In the genomic region with DNA sequence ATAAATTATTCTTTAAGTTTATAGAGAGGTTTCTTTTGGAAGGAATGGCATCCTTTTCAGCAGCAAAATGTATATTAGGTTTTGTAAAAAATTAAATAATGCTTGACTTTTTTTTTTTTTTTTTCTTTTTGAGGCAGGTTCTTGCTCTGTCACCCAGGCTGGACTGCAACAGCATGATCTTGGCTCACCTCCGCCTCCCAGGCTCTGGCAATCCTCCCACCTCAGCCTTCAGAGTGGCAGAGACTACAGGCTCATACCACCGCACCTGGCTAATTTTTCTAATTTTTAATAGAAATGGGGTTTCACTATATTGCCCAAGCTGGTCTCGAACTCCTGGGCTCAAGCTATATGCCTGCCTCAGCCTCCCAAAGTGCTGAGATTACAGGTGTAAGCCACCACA, we compare ENCODE assay signal across 35 cellular contexts.
DNase-seq lines count a peak whose midpoint lies in the region; ATAC-seq and TF ChIP-seq lines count a peak whose summit lies in the region.
"Had no signal": no experiment of that assay in that cellular context is flagged by ENCODE, and none has a peak within 500 bp of the region (broad histone marks: within the 10 kb centered on the region; RNA-seq: fewer than 3 reads in every experiment).

No MANE protein-coding gene starts in this region.

- DNase-seq in chondrocyte (ENCODE audit: low spot score) (no peak), mesendoderm (no peak), gastrocnemius medialis (peak in 1 of 2 donors; percentile 41), smooth muscle cell (lab: John Stamatoyannopoulos, UW; ENCODE audit: unreplicated experiment) (no peak), NCI-H2081 (lab: John Stamatoyannopoulos, UW) (no peak), RPMI8226 (no peak), D341Med (ENCODE audit: low spot score) (no peak)
- DNase-seq: 8988T; ACHN; AML-193; BE2C; C1 segment of cervical spinal cord; Caco-2; Calu3; CD4-positive, alpha-beta memory T cell; CD4-positive, alpha-beta T cell; CD4-positive, CD25-positive, alpha-beta regulatory T cell; CD8-positive, alpha-beta memory T cell; CD8-positive, alpha-beta T cell; COR-L47; DMS 273 treated with DMSO at 0.1 percent for 48 hours; DMS153; DMS53; DMS79; DMS79 treated with DMSO at 0.1 percent for 48 hours; DND-41; EL had no signal

- in situ Hi-C loops in gastrocnemius medialis (cut with MboI; ENCODE audit: low sequenced_read_pairs in 4 of 4) = loop anchor here in 1 of 4 donors (10.0 kb wide), 1 partner anchor 84 kb away; a partner anchor contains a TSS

- no peak overlapping the region for H3K4me3 Mint-ChIP-seq in chondrocyte (ENCODE audit: unreplicated experiment)
- H3K4me3 Mint-ChIP-seq: B cell; CD4-positive, alpha-beta memory T cell; CD4-positive, alpha-beta T cell; CD4-positive, CD25-positive, alpha-beta regulatory T cell; CD8-positive, alpha-beta memory T cell; CD8-positive, alpha-beta T cell had no signal

- TF ChIP-seq CTCF in chondrocyte (IDR thresholded peaks at IDR 0.05) (no peak), gastrocnemius medialis (IDR thresholded peaks at IDR 0.05 in 4 of 5, conservative IDR thresholded peaks at IDR 0.05 in 1 of 5) (no peak), smooth muscle cell (IDR thresholded peaks at IDR 0.05; ENCODE audit: borderline replicate concordance, insufficient read depth, poor library complexity, severe bottlenecking) (no peak)

- H3K4ac ChIP-seq in mesendoderm (ENCODE audit: low read depth, low read length) = no peak overlapping the region

- H3K9ac ChIP-seq in mesendoderm (ENCODE audit: low read length) = no peak overlapping the region
- H3K9ac ChIP-seq in smooth muscle cell (ENCODE audit: low read depth) = no peak overlapping the region
- H3K9ac ChIP-seq: BLaER1; BLaER1 treated with 17β-estradiol and CSF1 and Interleukin-3, amounts not matched to agents 10 nM and 100 nM had no signal

- no peak overlapping the region for H2AFZ ChIP-seq in smooth muscle cell (ENCODE audit: low read depth)

- H2BK120ac ChIP-seq in mesendoderm (ENCODE audit: low read depth, low read length) = peak overlapping the region; percentile 36

- H3K4me1 Mint-ChIP-seq in chondrocyte (ENCODE audit: low read depth) = peaks cover 26% of the 10 kb centered on the region
- H3K4me1 Mint-ChIP-seq: B cell; CD4-positive, alpha-beta memory T cell; CD4-positive, CD25-positive, alpha-beta regulatory T cell; CD8-positive, alpha-beta memory T cell had no signal

- peaks cover 36% of the 10 kb centered on the region for H3K36me3 Mint-ChIP-seq in chondrocyte (ENCODE audit: low read depth)
- H3K36me3 Mint-ChIP-seq: CD14-positive monocyte; CD4-positive, alpha-beta memory T cell; CD4-positive, CD25-positive, alpha-beta regulatory T cell; CD8-positive, alpha-beta memory T cell; CD8-positive, alpha-beta T cell had no signal

- no peak for TF ChIP-seq POLR2A in gastrocnemius medialis (IDR thresholded peaks at IDR 0.05)

- H3K27ac ChIP-seq in mesendoderm (ENCODE audit: low read depth, low read length) (no peak overlapping the region), gastrocnemius medialis (peak overlapping the region; percentile 34 to 68 (median 54)), smooth muscle cell (ENCODE audit: low read depth) (peak overlapping the region; percentile 39)
- H3K27ac ChIP-seq: 22Rv1, A549, BLaER1, C4-2B had no signal

- H2BK15ac ChIP-seq in mesendoderm (replicated peaks; ENCODE audit: low read depth) = no peak overlapping the region

- H3K27me3 ChIP-seq in mesendoderm (ENCODE audit: insufficient read depth, low read length, poor library complexity) (no peaks in the 10 kb centered on the region), gastrocnemius medialis (no peaks in the 10 kb centered on the region), smooth muscle cell (ENCODE audit: low read depth) (no peaks in the 10 kb centered on the region)
- H3K27me3 ChIP-seq: BE2C; BLaER1; BLaER1 treated with 17β-estradiol and CSF1 and Interleukin-3, amounts not matched to agents 10 nM and 100 nM had no signal

- H3K4me2 ChIP-seq in mesendoderm (ENCODE audit: low read length) (no peak overlapping the region), smooth muscle cell (no peak overlapping the region)
- H3K4me2 ChIP-seq: A549, BLaER1 had no signal

- H3K9me3 ChIP-seq in gastrocnemius medialis (no peaks in the 10 kb centered on the region), smooth muscle cell (replicated peaks; ENCODE audit: low read depth) (no peaks in the 10 kb centered on the region)
- H3K9me3 ChIP-seq: A549, BE2C, BLaER1, Caco-2 had no signal

- no peak overlapping the region for H2BK5ac ChIP-seq in mesendoderm (ENCODE audit: low read length)

- peak in 1 of 2 donors; percentile 38 for ATAC-seq in gastrocnemius medialis
- ATAC-seq in HG03045 (IDR thresholded peaks at IDR 0.05; ENCODE audit: unreplicated experiment) = no peak
- ATAC-seq: A549; CD8-positive, alpha-beta T cell had no signal

- no peaks in the 10 kb centered on the region for H3K36me3 ChIP-seq in mesendoderm (ENCODE audit: control insufficient read depth, insufficient read depth, low read length)
- H3K36me3 ChIP-seq in gastrocnemius medialis = peaks cover 0 to 27% of the 10 kb centered on the region in 2 donors
- peaks cover 17% of the 10 kb centered on the region for H3K36me3 ChIP-seq in smooth muscle cell (ENCODE audit: low read depth)
- H3K36me3 ChIP-seq: BE2C; BLaER1; BLaER1 treated with 17β-estradiol and CSF1 and Interleukin-3, amounts not matched to agents 10 nM and 100 nM had no signal

- H3K4me3 ChIP-seq in mesendoderm (ENCODE audit: low read length) (no peak overlapping the region), gastrocnemius medialis (no peak overlapping the region), smooth muscle cell (no peak overlapping the region)
- H3K4me3 ChIP-seq: A549; BLaER1; BLaER1 treated with 17β-estradiol and CSF1 and Interleukin-3, amounts not matched to agents 10 nM and 100 nM had no signal

- H3K27ac Mint-ChIP-seq in chondrocyte (ENCODE audit: unreplicated experiment) = peak overlapping the region; percentile 22
- H3K27ac Mint-ChIP-seq: B cell; CD4-positive, alpha-beta memory T cell; CD4-positive, alpha-beta T cell; CD4-positive, CD25-positive, alpha-beta regulatory T cell; CD8-positive, alpha-beta memory T cell; CD8-positive, alpha-beta T cell had no signal

- H3K23ac ChIP-seq in mesendoderm (ENCODE audit: low read length) = no peak overlapping the region

- H3K79me1 ChIP-seq in mesendoderm (ENCODE audit: low read length) = no peaks in the 10 kb centered on the region

- H3K4me1 ChIP-seq in mesendoderm (ENCODE audit: control insufficient read depth, low read depth, low read length) (peaks cover 2% of the 10 kb centered on the region), gastrocnemius medialis (peaks cover 12 to 26% of the 10 kb centered on the region in 2 donors), smooth muscle cell (ENCODE audit: low read depth) (peaks cover 19% of the 10 kb centered on the region)
- H3K4me1 ChIP-seq: A549, BE2C, BLaER1 had no signal

- H4K20me1 ChIP-seq in smooth muscle cell (ENCODE audit: low read depth) = peaks cover 90% of the 10 kb centered on the region
- H4K20me1 ChIP-seq: BLaER1; BLaER1 treated with 17β-estradiol and CSF1 and Interleukin-3, amounts not matched to agents 10 nM and 100 nM had no signal

- peak overlapping the region; percentile 39 for H4K8ac ChIP-seq in mesendoderm (ENCODE audit: low read depth, low read length)

- no peaks in the 10 kb centered on the region for H3K27me3 Mint-ChIP-seq in chondrocyte (ENCODE audit: low read depth)
- H3K27me3 Mint-ChIP-seq: B cell; CD4-positive, alpha-beta memory T cell; CD4-positive, alpha-beta T cell; CD4-positive, CD25-positive, alpha-beta regulatory T cell had no signal

- peak overlapping the region; percentile 53 for H3K18ac ChIP-seq in mesendoderm (ENCODE audit: low read length)

- intact Hi-C loops in gastrocnemius medialis (cut with DNase I; ENCODE audit: low total_unique reads) = no loop called here

- no peak overlapping the region for H2AK5ac ChIP-seq in mesendoderm (ENCODE audit: low read length)

- WGBS in mesendoderm (ENCODE audit: extremely low coverage, insufficient coverage, low lambda C conversion rate) = no CpG with 5 or more reads among the region's 3 CpGs
- WGBS in smooth muscle cell (ENCODE audit: low lambda C conversion rate) = 96% methylated on average over 3 of the region's 3 CpGs

- peaks cover 15% of the 10 kb centered on the region for H3F3A ChIP-seq in smooth muscle cell (ENCODE audit: low read depth)

- H4K5ac ChIP-seq in mesendoderm (ENCODE audit: low read length) = no peak overlapping the region

- H3K9me3 Mint-ChIP-seq in chondrocyte (ENCODE audit: low read depth) = no peaks in the 10 kb centered on the region
- H3K9me3 Mint-ChIP-seq: CD4-positive, alpha-beta T cell; CD8-positive, alpha-beta T cell had no signal

- H3K79me2 ChIP-seq in mesendoderm (ENCODE audit: control insufficient read depth, insufficient read depth, low read length) (no peaks in the 10 kb centered on the region), smooth muscle cell (ENCODE audit: low read depth) (peaks cover 62% of the 10 kb centered on the region)

- no peak overlapping the region for H3K56ac ChIP-seq in mesendoderm (ENCODE audit: low read length)
